1 cellular context compared by ENCODE assay signal in the genomic region with DNA sequence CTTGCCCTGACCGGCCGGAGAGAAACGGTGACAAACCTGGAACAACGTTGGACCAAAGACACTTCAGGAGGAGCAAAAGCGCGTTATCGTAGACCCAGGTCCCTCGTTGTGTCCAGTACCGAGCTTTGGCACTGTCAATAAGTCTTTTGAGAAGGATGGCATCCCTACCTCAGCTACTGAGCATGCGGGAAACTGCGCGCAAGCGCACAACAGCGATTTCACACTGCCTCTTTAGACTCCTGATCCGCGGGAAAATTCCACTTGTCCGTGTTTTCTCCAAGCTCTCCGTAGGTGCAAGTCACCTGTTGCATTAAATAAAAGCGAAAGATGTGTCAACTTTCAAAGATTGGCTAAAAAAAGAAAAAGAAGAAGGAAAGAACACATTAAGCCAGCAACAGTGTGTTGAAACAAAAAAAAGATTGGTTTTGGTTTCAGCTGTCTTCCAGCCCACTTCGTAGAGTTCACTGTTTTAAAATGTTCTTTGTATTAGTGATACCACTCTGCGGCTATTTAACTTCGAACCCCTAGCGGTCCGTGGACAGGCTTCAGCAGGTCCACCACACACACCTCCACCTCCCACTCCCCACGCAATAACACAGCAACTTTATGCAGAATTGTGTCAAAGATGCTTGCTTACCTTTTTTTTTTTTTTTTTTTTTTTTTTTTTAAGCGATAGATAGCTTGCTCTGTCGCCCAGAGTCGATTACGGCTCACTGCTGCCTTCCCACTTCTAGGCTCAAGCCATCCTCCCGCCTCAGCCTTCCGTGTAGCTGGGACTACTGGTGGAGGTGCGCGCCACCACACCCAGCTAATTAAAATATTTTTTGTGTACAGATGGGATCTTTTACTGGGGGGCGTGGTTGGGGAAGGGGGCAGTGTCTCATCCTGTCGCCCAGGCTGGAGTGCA.
TF ChIP-seq lines count a peak whose summit lies in the region.

TSS of gene BPNT1 (minus strand) at position 139 of the 907 bp plus-strand sequence. CDS start 9,942 bp downstream, outside the sequence.

TF ChIP-seq in K562, 482 proteins besides CTCF, POLR2A, EP300 and RAD21 (continued from another document and continues in another):
- TF ChIP-seq PBX2 (CRISPR knock-in tag; IDR thresholded peaks at IDR 0.05; ENCODE audit: low read depth) (no peak), PBX2 (tag; conservative IDR thresholded peaks at IDR 0.05; ENCODE audit: low read depth) (peak; percentile 53), ZBTB8A (IDR thresholded peaks at IDR 0.05; ENCODE audit: partially characterized antibody) (no peak), SP1 (CRISPR knock-in tag; IDR thresholded peaks at IDR 0.05) (peak; percentile 99), FOS (IDR thresholded peaks at IDR 0.05; ENCODE audit: extremely low read depth, insufficient read length) (no peak), ATF1 (CRISPR knock-in tag; IDR thresholded peaks at IDR 0.05) (no peak), ATF1 (tag; IDR thresholded peaks at IDR 0.05) (peak; percentile 78), TOE1 (IDR thresholded peaks at IDR 0.05; ENCODE audit: borderline replicate concordance) (peak; percentile 92), TOE1 (CRISPR knock-in tag; IDR thresholded peaks at IDR 0.05; ENCODE audit: borderline replicate concordance, low read depth) (no peak), KDM4B (IDR thresholded peaks at IDR 0.05; ENCODE audit: borderline replicate concordance in 2 of 2, low read depth in 1 of 2) (no peak), ZBED1 (IDR thresholded peaks at IDR 0.05) (no peak), SMAD2 (IDR thresholded peaks at IDR 0.05; ENCODE audit: low read depth, low read length) (no peak), ZZZ3 (IDR thresholded peaks at IDR 0.05) (no peak), MCM5 (IDR thresholded peaks at IDR 0.05; ENCODE audit: low read depth) (no peak), LARP7 (IDR thresholded peaks at IDR 0.05) (peak; percentile 90; the same call in 1 of the 2 replicates), MAFK (IDR thresholded peaks at IDR 0.05; ENCODE audit: low read length) (no peak), ARID3A (IDR thresholded peaks at IDR 0.05; ENCODE audit: borderline replicate concordance, low read depth, low read length) (0 out of 2 replicates have a peak, but pooled peaks have one; percentile 53), CTBP1 (IDR thresholded peaks at IDR 0.05; ENCODE audit: borderline replicate concordance) (peak; percentile 91; the same call in 1 of the 2 replicates), GABPA (tag; conservative IDR thresholded peaks at IDR 0.05; ENCODE audit: low read depth) (peak; percentile 45; the same call in 1 of the 2 replicates), PHF8 (IDR thresholded peaks at IDR 0.05; ENCODE audit: borderline replicate concordance, low read length) (peak; percentile 62; the same call in 1 of the 2 replicates), CREB3 (tag; conservative IDR thresholded peaks at IDR 0.05; ENCODE audit: low read depth) (no peak), MEIS2 (IDR thresholded peaks at IDR 0.05; ENCODE audit: partially characterized antibody) (peak; percentile 66), SREBF1 (IDR thresholded peaks at IDR 0.05; ENCODE audit: borderline replicate concordance, low read depth, low read length) (no peak), SUPT5H (IDR thresholded peaks at IDR 0.05) (peak; percentile 68), ZNF384 (IDR thresholded peaks at IDR 0.05; ENCODE audit: low read depth, low read length) (peak; percentile 71), PHTF2 (CRISPR knock-in tag; IDR thresholded peaks at IDR 0.05) (no peak), HNRNPH1 (optimal IDR thresholded peaks at IDR 0.05; ENCODE audit: low read depth, low read length) (no peak), DIDO1 (tag; IDR thresholded peaks at IDR 0.05; ENCODE audit: low read depth) (peak; percentile 76), MECOM (CRISPR knock-in tag; IDR thresholded peaks at IDR 0.05) (no peak), HLTF (IDR thresholded peaks at IDR 0.05) (peak; percentile 72; the same call in 1 of the 2 replicates), MTA2 (IDR thresholded peaks at IDR 0.05; ENCODE audit: low read depth) (0 out of 2 replicates have a peak, but pooled peaks have one; percentile 7), HSF4 (CRISPR knock-in tag; IDR thresholded peaks at IDR 0.05; ENCODE audit: borderline replicate concordance) (no peak), HDAC3 (IDR thresholded peaks at IDR 0.05; ENCODE audit: borderline replicate concordance, partially characterized antibody) (peak; percentile 86), KLF13 (tag; IDR thresholded peaks at IDR 0.05; ENCODE audit: borderline replicate concordance, low read depth) (peak; percentile 73; the same call in 1 of the 2 replicates)
- TF ChIP-seq, protein P1, sequence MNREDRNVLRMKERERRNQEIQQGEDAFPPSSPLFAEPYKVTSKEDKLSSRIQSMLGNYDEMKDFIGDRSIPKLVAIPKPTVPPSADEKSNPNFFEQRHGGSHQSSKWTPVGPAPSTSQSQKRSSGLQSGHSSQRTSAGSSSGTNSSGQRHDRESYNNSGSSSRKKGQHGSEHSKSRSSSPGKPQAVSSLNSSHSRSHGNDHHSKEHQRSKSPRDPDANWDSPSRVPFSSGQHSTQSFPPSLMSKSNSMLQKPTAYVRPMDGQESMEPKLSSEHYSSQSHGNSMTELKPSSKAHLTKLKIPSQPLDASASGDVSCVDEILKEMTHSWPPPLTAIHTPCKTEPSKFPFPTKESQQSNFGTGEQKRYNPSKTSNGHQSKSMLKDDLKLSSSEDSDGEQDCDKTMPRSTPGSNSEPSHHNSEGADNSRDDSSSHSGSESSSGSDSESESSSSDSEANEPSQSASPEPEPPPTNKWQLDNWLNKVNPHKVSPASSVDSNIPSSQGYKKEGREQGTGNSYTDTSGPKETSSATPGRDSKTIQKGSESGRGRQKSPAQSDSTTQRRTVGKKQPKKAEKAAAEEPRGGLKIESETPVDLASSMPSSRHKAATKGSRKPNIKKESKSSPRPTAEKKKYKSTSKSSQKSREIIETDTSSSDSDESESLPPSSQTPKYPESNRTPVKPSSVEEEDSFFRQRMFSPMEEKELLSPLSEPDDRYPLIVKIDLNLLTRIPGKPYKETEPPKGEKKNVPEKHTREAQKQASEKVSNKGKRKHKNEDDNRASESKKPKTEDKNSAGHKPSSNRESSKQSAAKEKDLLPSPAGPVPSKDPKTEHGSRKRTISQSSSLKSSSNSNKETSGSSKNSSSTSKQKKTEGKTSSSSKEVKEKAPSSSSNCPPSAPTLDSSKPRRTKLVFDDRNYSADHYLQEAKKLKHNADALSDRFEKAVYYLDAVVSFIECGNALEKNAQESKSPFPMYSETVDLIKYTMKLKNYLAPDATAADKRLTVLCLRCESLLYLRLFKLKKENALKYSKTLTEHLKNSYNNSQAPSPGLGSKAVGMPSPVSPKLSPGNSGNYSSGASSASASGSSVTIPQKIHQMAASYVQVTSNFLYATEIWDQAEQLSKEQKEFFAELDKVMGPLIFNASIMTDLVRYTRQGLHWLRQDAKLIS (CRISPR knock-in tag; IDR thresholded peaks at IDR 0.05) = no peak; the same call in 1 of the 2 replicates
- TF ChIP-seq, protein P2, sequence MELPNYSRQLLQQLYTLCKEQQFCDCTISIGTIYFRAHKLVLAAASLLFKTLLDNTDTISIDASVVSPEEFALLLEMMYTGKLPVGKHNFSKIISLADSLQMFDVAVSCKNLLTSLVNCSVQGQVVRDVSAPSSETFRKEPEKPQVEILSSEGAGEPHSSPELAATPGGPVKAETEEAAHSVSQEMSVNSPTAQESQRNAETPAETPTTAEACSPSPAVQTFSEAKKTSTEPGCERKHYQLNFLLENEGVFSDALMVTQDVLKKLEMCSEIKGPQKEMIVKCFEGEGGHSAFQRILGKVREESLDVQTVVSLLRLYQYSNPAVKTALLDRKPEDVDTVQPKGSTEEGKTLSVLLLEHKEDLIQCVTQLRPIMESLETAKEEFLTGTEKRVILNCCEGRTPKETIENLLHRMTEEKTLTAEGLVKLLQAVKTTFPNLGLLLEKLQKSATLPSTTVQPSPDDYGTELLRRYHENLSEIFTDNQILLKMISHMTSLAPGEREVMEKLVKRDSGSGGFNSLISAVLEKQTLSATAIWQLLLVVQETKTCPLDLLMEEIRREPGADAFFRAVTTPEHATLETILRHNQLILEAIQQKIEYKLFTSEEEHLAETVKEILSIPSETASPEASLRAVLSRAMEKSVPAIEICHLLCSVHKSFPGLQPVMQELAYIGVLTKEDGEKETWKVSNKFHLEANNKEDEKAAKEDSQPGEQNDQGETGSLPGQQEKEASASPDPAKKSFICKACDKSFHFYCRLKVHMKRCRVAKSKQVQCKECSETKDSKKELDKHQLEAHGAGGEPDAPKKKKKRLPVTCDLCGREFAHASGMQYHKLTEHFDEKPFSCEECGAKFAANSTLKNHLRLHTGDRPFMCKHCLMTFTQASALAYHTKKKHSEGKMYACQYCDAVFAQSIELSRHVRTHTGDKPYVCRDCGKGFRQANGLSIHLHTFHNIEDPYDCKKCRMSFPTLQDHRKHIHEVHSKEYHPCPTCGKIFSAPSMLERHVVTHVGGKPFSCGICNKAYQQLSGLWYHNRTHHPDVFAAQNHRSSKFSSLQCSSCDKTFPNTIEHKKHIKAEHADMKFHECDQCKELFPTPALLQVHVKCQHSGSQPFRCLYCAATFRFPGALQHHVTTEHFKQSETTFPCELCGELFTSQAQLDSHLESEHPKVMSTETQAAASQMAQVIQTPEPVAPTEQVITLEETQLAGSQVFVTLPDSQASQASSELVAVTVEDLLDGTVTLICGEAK (IDR thresholded peaks at IDR 0.05) = peak; percentile 53
- TF ChIP-seq, protein P2 (CRISPR knock-in tag; IDR thresholded peaks at IDR 0.05) = no peak
